17 cellular contexts compared by ENCODE assay signal in the genomic region with DNA sequence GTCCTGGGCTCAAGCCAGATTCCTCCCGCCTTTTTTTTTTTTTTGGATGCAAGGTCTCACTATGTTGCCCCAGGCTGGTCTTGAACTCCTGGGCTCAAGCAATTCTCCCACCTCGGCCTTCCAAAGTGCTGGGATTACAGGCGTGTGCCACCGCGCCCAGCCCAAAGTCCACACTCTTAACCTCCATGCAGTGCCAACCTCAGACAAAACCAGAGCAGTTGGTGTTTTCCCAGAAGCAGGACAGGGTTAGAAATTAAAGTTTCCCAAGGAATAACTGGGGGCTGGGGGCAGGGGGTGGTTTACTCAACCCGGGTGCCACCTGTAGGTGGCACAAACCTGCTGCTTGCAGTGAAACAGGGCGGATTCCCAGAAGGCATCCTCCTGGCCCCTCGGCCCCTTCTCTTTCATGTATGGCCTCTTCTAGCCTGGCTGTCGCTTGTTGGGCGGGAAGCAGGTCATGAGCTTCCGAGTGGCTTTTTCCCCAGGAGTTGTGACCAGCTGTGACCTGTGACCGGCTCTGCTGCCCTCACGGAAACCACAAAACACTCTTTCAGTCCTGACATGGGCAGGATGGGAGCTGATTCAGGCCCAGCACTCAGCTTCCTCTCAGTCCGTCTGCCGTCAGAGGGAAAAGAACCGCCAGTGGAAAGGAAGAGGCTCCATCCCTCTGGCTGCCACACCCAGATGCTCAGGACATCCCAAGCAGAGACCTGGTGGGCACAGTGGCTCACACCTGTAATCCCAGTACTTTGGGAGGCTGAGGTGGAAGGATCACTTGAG.
"Had no signal": no experiment of that assay in that cellular context is flagged by ENCODE, and none has a peak within 500 bp of the region (broad histone marks: within the 10 kb centered on the region; RNA-seq: fewer than 3 reads in every experiment).

No MANE protein-coding gene starts in this region.

- ATAC-seq: activated naive CD8-positive, alpha-beta T cell treated with anti-CD3 and anti-CD28 coated beads, Interleukin-2, amount 50 U/mL, for 24 hours; activated T-helper 17 cell treated with anti-CD3 and anti-CD28 coated beads, Interleukin-2, amount 50 U/mL, for 72 hours; gastroesophageal sphincter; T-cell had no signal

- DNase-seq: activated CD4-positive, alpha-beta T cell treated with anti-CD3 and anti-CD28 coated beads for 1 hour; activated CD4-positive, alpha-beta T cell treated with anti-CD3 and anti-CD28 coated beads, Interleukin-2, amount 50 U/mL, for 4 hours; activated naive CD4-positive, alpha-beta T cell treated with anti-CD3 and anti-CD28 coated beads for 36 hours; activated naive CD8-positive, alpha-beta T cell treated with anti-CD3 and anti-CD28 coated beads, Interleukin-2, amount 50 U/mL, for 24 hours; aorta; dorsolateral prefrontal cortex; erythroblast; mesendoderm; stimulated activated CD4-positive, alpha-beta T cell treated with anti-CD3 and anti-CD28 coated beads, Interleukin-12 subunit alpha, Interleukin-12 subunit beta, amount 100 ng/mL, for 4 hours; stimulated activated CD4-positive, alpha-beta T cell treated with anti-CD3 and anti-CD28 coated beads, Interleukin-2, amount 100 ng/mL, for 24 hours; T-cell; T-helper 9 cell; thyroid gland had no signal

- FAIRE-seq: urothelium cell line had no signal

- H3K27ac ChIP-seq: breast epithelium, dorsolateral prefrontal cortex, gastroesophageal sphincter, thyroid gland had no signal

- H3K4me1 ChIP-seq: breast epithelium, gastroesophageal sphincter, thyroid gland had no signal

- H3K9me3 ChIP-seq: breast epithelium, gastroesophageal sphincter, thyroid gland had no signal

- H3K4me3 ChIP-seq: breast epithelium, dorsolateral prefrontal cortex, gastroesophageal sphincter, thyroid gland had no signal

- H3K27me3 ChIP-seq: breast epithelium, gastroesophageal sphincter, thyroid gland had no signal

- H3K36me3 ChIP-seq: breast epithelium, gastroesophageal sphincter, thyroid gland had no signal
